ENCODE assay signal across 17 cellular contexts in the genomic region with DNA sequence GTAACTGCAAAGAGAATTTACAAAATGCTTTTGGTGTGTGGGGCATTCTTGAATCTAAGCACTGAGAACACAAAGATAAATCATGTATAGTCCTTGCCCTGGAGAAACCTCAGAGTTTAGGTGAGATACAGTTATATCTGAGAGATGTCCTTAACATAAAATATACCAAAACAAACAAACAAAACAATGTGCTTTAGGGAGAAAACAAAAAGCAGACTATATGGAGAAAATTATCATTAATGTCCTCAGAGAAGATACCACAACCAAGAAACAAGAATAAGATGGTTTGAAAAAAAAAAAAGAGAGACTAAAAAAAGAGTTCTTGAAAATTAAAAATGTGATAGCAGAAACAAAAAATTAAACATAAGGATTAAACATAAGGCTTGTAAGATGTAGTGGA.
"Had no signal": no experiment of that assay in that cellular context is flagged by ENCODE, and none has a peak within 500 bp of the region (broad histone marks: within the 10 kb centered on the region; RNA-seq: fewer than 3 reads in every experiment).

No MANE protein-coding gene starts in this region.

- H3K27ac Mint-ChIP-seq: effector memory CD8-positive, alpha-beta T cell had no signal

- H3K9me3 Mint-ChIP-seq: effector memory CD8-positive, alpha-beta T cell had no signal

- ATAC-seq: effector memory CD8-positive, alpha-beta T cell; heart left ventricle had no signal

- H3K4me3 Mint-ChIP-seq: effector memory CD8-positive, alpha-beta T cell; nephron progenitor cell had no signal

- H3K4me3 ChIP-seq: esophagus squamous epithelium, heart left ventricle, sigmoid colon, skin epidermis, stomach had no signal

- H3K27ac ChIP-seq: esophagus squamous epithelium, skin epidermis had no signal

- DNase-seq: central memory CD4-positive, alpha-beta T cell; cortex of kidney; effector memory CD8-positive, alpha-beta T cell; esophagus squamous epithelium; foreskin melanocyte; heart left ventricle; hippocampal formation; kidney glomerular epithelial cell; mammary epithelial cell; nephron progenitor cell; sigmoid colon; stimulated activated CD4-positive, alpha-beta T cell treated with anti-CD3 and anti-CD28 coated beads, Interleukin-2, amount 100 ng/mL, for 24 hours; stimulated activated CD4-positive, alpha-beta T cell treated with anti-CD3 and anti-CD28 coated beads, Interleukin-4, amount 100 ng/mL, for 4 hours; stimulated activated naive CD4-positive, alpha-beta T cell; stomach; trophoblast cell had no signal

- H3K9me3 ChIP-seq: esophagus squamous epithelium, heart left ventricle, sigmoid colon, stomach had no signal

- H3K27me3 ChIP-seq: esophagus squamous epithelium, heart left ventricle, sigmoid colon, stomach had no signal
